Comparison of ENCODE assay signal across 8 cellular contexts in genomic region chr19:2164020-2164988, GRCh38. TPM values are rescaled to one million over a fixed set of nuclear protein-coding genes. Genes with fewer than 3 reads are reported as not detected.
DNase-seq lines count a peak whose midpoint lies in the region; ATAC-seq, FAIRE-seq and TF ChIP-seq lines count a peak whose summit lies in the region.

No MANE protein-coding gene starts in this region.

- 0% methylated on average over 20 to 72 of the region's 95 CpGs for WGBS in body of pancreas, 2 donors

- peak; percentile 5 for ATAC-seq in GM21447 (IDR thresholded peaks at IDR 0.05; ENCODE audit: unreplicated experiment)
- ATAC-seq in body of pancreas: peak; percentile 13
- ATAC-seq in stimulated activated naive CD8-positive, alpha-beta T cell treated with anti-CD3 and anti-CD28 coated beads, Interleukin-15, Interleukin-2, amounts not matched to agents 100 U/mL and 50 U/mL, for 24 hours: no peak

- peak overlapping the region; percentile 92 to 99 (median 98) for H3K27ac ChIP-seq in body of pancreas
- H3K27ac ChIP-seq in layer of hippocampus (ENCODE audit: low read depth, low read length): peak overlapping the region; percentile 86

- H3K4me3 ChIP-seq in NT2/D1 (ENCODE audit: insufficient read length, low read depth) (peak overlapping the region; percentile 78), body of pancreas (peak overlapping the region; percentile 73 to 83)

- H3K36me3 ChIP-seq in NT2/D1 (ENCODE audit: insufficient read depth, insufficient read length, low read length) (no peaks in the 10 kb centered on the region), body of pancreas (replicated peaks in 1 of 2; ENCODE audit: insufficient read depth in 1 of 2, low read depth in 2 of 2) (no peaks in the 10 kb centered on the region)

- CTCF ChIA-PET in HEK293T (lab: Yijun Ruan, JAX): no interaction called here

- FAIRE-seq in GM19239 (lab: Jason Lieb, UNC): no peak

- POLR2A ChIA-PET in HEK293T (lab: Yijun Ruan, JAX): no interaction called here

- H3K4me1 ChIP-seq in NT2/D1 (ENCODE audit: insufficient read depth, insufficient read length) (peaks cover 2% of the 10 kb centered on the region), body of pancreas (peaks cover 65% of the 10 kb centered on the region)

- H3K9me3 ChIP-seq in NT2/D1 (ENCODE audit: insufficient read depth, low read length) (no peaks in the 10 kb centered on the region), body of pancreas (no peaks in the 10 kb centered on the region)

- no peaks in the 10 kb centered on the region for H3K27me3 ChIP-seq in NT2/D1 (ENCODE audit: insufficient read depth, insufficient read length)
- H3K27me3 ChIP-seq in body of pancreas: no peaks in the 10 kb centered on the region
- no peaks in the 10 kb centered on the region for H3K27me3 ChIP-seq in layer of hippocampus (ENCODE audit: control insufficient read depth, insufficient read depth, low read length)

- TF ChIP-seq CTCF in body of pancreas (IDR thresholded peaks at IDR 0.05): no peak

- TF ChIP-seq POLR2A in body of pancreas (IDR thresholded peaks at IDR 0.05): peak in 1 of 3 donors; percentile 11

- peak overlapping the region; percentile 95 for H3K9ac ChIP-seq in NT2/D1 (ENCODE audit: insufficient read length, low read depth)

- peak; percentile 31 for DNase-seq in ACHN
- DNase-seq in NT2/D1 (ENCODE audit: low read depth, low spot score): no peak
- DNase-seq in body of pancreas: no peak
- peak; percentile 59 for DNase-seq in stimulated activated naive CD8-positive, alpha-beta T cell treated with anti-CD3 and anti-CD28 coated beads, Interleukin-15, Interleukin-2, amounts not matched to agents 100 U/mL and 50 U/mL, for 24 hours
- DNase-seq in GM19239 (ENCODE audit: insufficient read length, low spot score): no peak
- no peak for DNase-seq in HEK293T (ENCODE audit: extremely low spot score)

- in situ Hi-C loops in ACHN (cut with HindIII; ENCODE audit: low pct_ligation_motif_present, low pct_unique_long_range_greater_than_20kb, low sequenced_read_pairs): no loop called here

- intact Hi-C loops in body of pancreas (cut with DNase I): no loop called here

TF ChIP-seq in HEK293T, 16 proteins besides CTCF, POLR2A, EP300 and RAD21:
- TF ChIP-seq L3MBTL2 (conservative IDR thresholded peaks at IDR 0.05): no peak
- no peak for TF ChIP-seq NFRKB (IDR thresholded peaks at IDR 0.05)
- no peak for TF ChIP-seq LEF1 (IDR thresholded peaks at IDR 0.05; ENCODE audit: borderline replicate concordance)
- no peak for TF ChIP-seq ELF4 (IDR thresholded peaks at IDR 0.05)
- no peak for TF ChIP-seq TARDBP (IDR thresholded peaks at IDR 0.05)
- TF ChIP-seq ARNT (IDR thresholded peaks at IDR 0.05): no peak
- no peak for TF ChIP-seq BHLHE40 (IDR thresholded peaks at IDR 0.05; ENCODE audit: borderline replicate concordance)
- TF ChIP-seq CTBP1 (IDR thresholded peaks at IDR 0.05; ENCODE audit: borderline replicate concordance): no peak
- TF ChIP-seq FOXA1 (IDR thresholded peaks at IDR 0.05): no peak
- TF ChIP-seq ZNF384 (IDR thresholded peaks at IDR 0.05): no peak
- no peak for TF ChIP-seq HDGF (IDR thresholded peaks at IDR 0.05; ENCODE audit: borderline replicate concordance)
- TF ChIP-seq SUZ12 (IDR thresholded peaks at IDR 0.05): no peak
- no peak for TF ChIP-seq PKNOX1 (IDR thresholded peaks at IDR 0.05)
- TF ChIP-seq FOXM1 (IDR thresholded peaks at IDR 0.05; ENCODE audit: borderline replicate concordance): no peak

RNA-seq across cellular contexts. Expression of gene DOT1L, which starts 0.6 kb away (rescaled TPM):
- total RNA-seq in body of pancreas: 10 to 100 TPM; 10.1 to 44.5 TPM

RNA-seq across cellular contexts. Expression of gene AP3D1, which starts 12.9 kb away (rescaled TPM):
- 100 to 1,000 TPM in 1 of 2 donors, 10 to 100 TPM in 1; 77.0 to 124 TPM for total RNA-seq in body of pancreas

Comparison
In these comparisons a context has a peak if more than half of its experiments do, and no peak if none do; other contexts are left out.
1. DNase-seq: peak in ACHN (single experiment) and stimulated activated naive CD8-positive, alpha-beta T cell treated with anti-CD3 and anti-CD28 coated beads, Interleukin-15, Interleukin-2, amounts not matched to agents 100 U/mL and 50 U/mL, for 24 hours (single experiment); none in NT2/D1 (single experiment), body of pancreas (0 of 4), GM19239 (single experiment) and HEK293T (single experiment).